1 cellular context compared by ENCODE assay signal in the genomic region with DNA sequence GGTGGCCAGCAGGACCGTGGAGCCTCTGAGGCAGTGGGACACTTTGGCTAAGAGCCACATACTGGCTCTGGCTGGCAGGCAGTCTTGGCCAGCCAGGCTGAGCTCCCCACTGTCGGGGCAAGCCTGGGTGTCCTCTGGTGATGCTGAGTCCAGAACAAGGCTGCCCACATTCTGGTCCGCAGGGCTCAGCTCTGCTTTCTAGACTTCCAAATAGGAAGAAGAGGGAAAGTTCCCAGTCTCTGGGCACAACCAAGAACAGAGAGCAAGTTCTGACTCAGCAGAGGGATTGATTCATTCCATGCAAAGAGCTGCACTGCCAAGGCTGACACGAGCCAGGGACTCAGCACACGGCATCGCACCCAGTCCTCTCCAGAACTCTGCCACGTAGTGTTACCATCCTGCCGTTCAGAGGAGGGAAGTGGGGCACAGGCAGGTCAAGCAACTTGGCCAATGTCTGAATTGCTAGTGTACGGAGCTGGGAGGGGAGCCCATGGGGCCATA.
TF ChIP-seq lines count a peak whose summit lies in the region.

No MANE protein-coding gene starts in this region.

TF ChIP-seq in IMR-90, 13 proteins besides CTCF, POLR2A, EP300 and RAD21:
- TF ChIP-seq RCOR1 (IDR thresholded peaks at IDR 0.05; ENCODE audit: insufficient replicate concordance, low read length) = no peak
- TF ChIP-seq RFX5 (IDR thresholded peaks at IDR 0.05; ENCODE audit: low read depth, low read length) = no peak
- TF ChIP-seq BHLHE40 (IDR thresholded peaks at IDR 0.05; ENCODE audit: low read depth, low read length) = no peak
- TF ChIP-seq SMC3 (IDR thresholded peaks at IDR 0.05; ENCODE audit: low read depth, low read length) = no peak
- no peak for TF ChIP-seq MAFK (IDR thresholded peaks at IDR 0.05; ENCODE audit: low read depth, low read length)
